1 cellular context compared by ENCODE assay signal in genomic region chr12:13652105-13652504, GRCh38.
TF ChIP-seq lines count a peak whose summit lies in the region.

No MANE protein-coding gene starts in this region.

TF ChIP-seq in SK-N-SH, 30 proteins besides CTCF, POLR2A, EP300 and RAD21 (continued from another document):
- TF ChIP-seq PBX3 (IDR thresholded peaks at IDR 0.05) (no peak), RCOR1 (IDR thresholded peaks at IDR 0.05; ENCODE audit: low read length) (no peak), ELF1 (IDR thresholded peaks at IDR 0.05) (no peak), SIN3A (IDR thresholded peaks at IDR 0.05; ENCODE audit: borderline replicate concordance, low read depth, low read length) (no peak), TEAD4 (IDR thresholded peaks at IDR 0.05; ENCODE audit: borderline replicate concordance, insufficient read depth) (no peak)
